13 cellular contexts compared by ENCODE assay signal in genomic region chr15:64985382-64986033, GRCh38. TPM values are rescaled to one million over a fixed set of nuclear protein-coding genes. Genes with fewer than 3 reads are reported as not detected.
DNase-seq lines count a peak whose midpoint lies in the region; ATAC-seq, FAIRE-seq and TF ChIP-seq lines count a peak whose summit lies in the region.
"Had no signal": no experiment of that assay in that cellular context is flagged by ENCODE, and none has a peak within 500 bp of the region (broad histone marks: within the 10 kb centered on the region; RNA-seq: fewer than 3 reads in every experiment).

No MANE protein-coding gene starts in this region.

- no peak for ATAC-seq in activated naive CD8-positive, alpha-beta T cell treated with anti-CD3 and anti-CD28 coated beads, Interleukin-2, amount 10 ng/mL, durations not matched to agents 7 days and 5 days (ENCODE audit: low read depth)
- no peak for ATAC-seq in GM21825 (IDR thresholded peaks at IDR 0.05; ENCODE audit: unreplicated experiment)

- no peaks in the 10 kb centered on the region for H3K9me3 ChIP-seq in A673 (ENCODE audit: low read depth, low read length, poor library complexity, severe bottlenecking)
- H3K9me3 ChIP-seq in MM.1S (replicated peaks; ENCODE audit: insufficient read depth, low read length), result no peaks in the 10 kb centered on the region

- H3K79me2 ChIP-seq in MM.1S (ENCODE audit: low read length), result peaks cover 42% of the 10 kb centered on the region

- peak; percentile 18 for FAIRE-seq in GM19239 (lab: Jason Lieb, UNC)
- FAIRE-seq: urothelium cell line had no signal

- H3K27me3 ChIP-seq in A673 (replicated peaks; ENCODE audit: insufficient read depth, low read depth, low read length, poor library complexity), result no peaks in the 10 kb centered on the region
- no peaks in the 10 kb centered on the region for H3K27me3 ChIP-seq in MM.1S (replicated peaks; ENCODE audit: insufficient read depth, low read length)

- H3K9me3 Mint-ChIP-seq in activated naive CD8-positive, alpha-beta T cell treated with anti-CD3 and anti-CD28 coated beads, Interleukin-2, amount 10 ng/mL, durations not matched to agents 7 days and 5 days, result no peaks in the 10 kb centered on the region

- H3K27ac Mint-ChIP-seq in activated naive CD8-positive, alpha-beta T cell treated with anti-CD3 and anti-CD28 coated beads, Interleukin-2, amount 10 ng/mL, durations not matched to agents 7 days and 5 days, result peak overlapping the region; percentile 42

- peaks cover 34% of the 10 kb centered on the region for H3K4me1 Mint-ChIP-seq in activated naive CD8-positive, alpha-beta T cell treated with anti-CD3 and anti-CD28 coated beads, Interleukin-2, amount 10 ng/mL, durations not matched to agents 7 days and 5 days

- H3K36me3 ChIP-seq in A673 (ENCODE audit: insufficient read depth, low read length, poor library complexity, severe bottlenecking) (no peaks in the 10 kb centered on the region), MM.1S (replicated peaks; ENCODE audit: insufficient read depth, low read length) (no peaks in the 10 kb centered on the region)

- BruUV-seq in A673 (replicated peaks; lab: Mats Ljungman, UMichigan), result no TSS peak

- H3K4me1 ChIP-seq in A673 (ENCODE audit: insufficient read depth, low read length, poor library complexity, severe bottlenecking) (peaks cover 24% of the 10 kb centered on the region), MM.1S (ENCODE audit: low read length) (no peaks in the 10 kb centered on the region)

- H3K9me2 ChIP-seq in MM.1S (replicated peaks; ENCODE audit: insufficient read depth, low read length), result no peaks in the 10 kb centered on the region

- H3K27ac ChIP-seq in A673 (ENCODE audit: low read depth, low read length, poor library complexity, severe bottlenecking) (peak overlapping the region; percentile 68), MM.1S (ENCODE audit: low read length) (no peak overlapping the region)

- CTCF ChIA-PET in A673 (lab: Charles Lee), result interaction anchor here (1.0 kb wide), 1 partner anchor 149 kb away, joined by 3 read pairs; no protein-coding TSS in a partner anchor

- no peak overlapping the region for H3K4me2 ChIP-seq in MM.1S (ENCODE audit: low read depth, low read length)

- H3K4me3 ChIP-seq in A673 (ENCODE audit: low read depth, low read length, poor library complexity, severe bottlenecking), result no peak overlapping the region
- H3K4me3 ChIP-seq in MM.1S (ENCODE audit: low read length), result no peak overlapping the region

- H3K27me3 Mint-ChIP-seq in activated naive CD8-positive, alpha-beta T cell treated with anti-CD3 and anti-CD28 coated beads, Interleukin-2, amount 10 ng/mL, durations not matched to agents 7 days and 5 days, result no peaks in the 10 kb centered on the region

- TF ChIP-seq CTCF in A673 (conservative IDR thresholded peaks at IDR 0.05; ENCODE audit: low read depth, low read length) (no peak), MM.1S (IDR thresholded peaks at IDR 0.05; ENCODE audit: low read length) (no peak)

- H3K9ac ChIP-seq in MM.1S (ENCODE audit: low read length), result no peak overlapping the region

- intact Hi-C loops in A673 (cut with micrococcal nuclease; ENCODE audit: unreplicated experiment), result no loop called here

- DNase-seq in A673 (ENCODE audit: low spot score), result peak; percentile 34
- DNase-seq in GM19239 (ENCODE audit: insufficient read length, low spot score), result no peak
- DNase-seq in activated naive CD8-positive, alpha-beta T cell treated with anti-CD3 and anti-CD28 coated beads, Interleukin-2, amount 10 ng/mL, durations not matched to agents 7 days and 5 days, result no peak
- DNase-seq in lung microvascular endothelial cell (ENCODE audit: low read depth in 2 of 2), result peak; percentile 17 to 60
- no peak for DNase-seq in MM.1S
- no peak for DNase-seq in T-helper 1 cell
- no peak for DNase-seq in activated effector memory CD4-positive, alpha-beta T cell treated with anti-CD3 and anti-CD28 coated beads, Interleukin-2, amount 50 U/mL, for 16 hours
- DNase-seq: NCI-H1105 treated with DMSO at 0.1 percent for 48 hours, T1000 had no signal

- peaks cover 7% of the 10 kb centered on the region; the same call in 1 of the 2 replicates for H3F3A ChIP-seq in MM.1S (ENCODE audit: insufficient read depth, low read length)

- peaks cover 10% of the 10 kb centered on the region for H3K36me3 Mint-ChIP-seq in activated naive CD8-positive, alpha-beta T cell treated with anti-CD3 and anti-CD28 coated beads, Interleukin-2, amount 10 ng/mL, durations not matched to agents 7 days and 5 days

- no peak overlapping the region for H2AFZ ChIP-seq in MM.1S (ENCODE audit: low read length)

- H4K20me1 ChIP-seq in MM.1S (ENCODE audit: insufficient read depth, low read length), result no peaks in the 10 kb centered on the region

- POLR2A ChIA-PET in A673 (lab: Charles Lee; ENCODE audit: low non-redundant PET), result interaction anchor here (0.5 kb wide), 1 partner anchor 900 kb away, joined by 5 read pairs; no protein-coding TSS in a partner anchor
- POLR2A ChIA-PET in activated naive CD8-positive, alpha-beta T cell treated with anti-CD3 and anti-CD28 coated beads, Interleukin-2, amount 10 ng/mL, durations not matched to agents 7 days and 5 days (lab: Charles Lee), result interaction anchor here (0.7 to 1.1 kb wide), 2 partner anchors 109 to 310 kb away, joined by 3 to 6 read pairs; no protein-coding TSS in a partner anchor

- no peak overlapping the region for H3K4me3 Mint-ChIP-seq in activated naive CD8-positive, alpha-beta T cell treated with anti-CD3 and anti-CD28 coated beads, Interleukin-2, amount 10 ng/mL, durations not matched to agents 7 days and 5 days

RNA-seq across cellular contexts. Expression of gene SPG21, which starts 4.2 kb away (rescaled TPM):
- total RNA-seq in A673 (2021), result 85.7 and 89.1 TPM in 2 replicates
- total RNA-seq in activated naive CD8-positive, alpha-beta T cell treated with anti-CD3 and anti-CD28 coated beads, Interleukin-2, amount 10 ng/mL, durations not matched to agents 7 days and 5 days, result 10 to 100 TPM; 55.1 to 57.0 TPM
- 51.6 and 69.6 TPM in 2 replicates for total RNA-seq in lung microvascular endothelial cell

RNA-seq across cellular contexts. Expression of gene MTFMT, which starts 43.9 kb away (rescaled TPM):
- total RNA-seq in A673 (2021) (26.2 and 32.1 TPM in 2 replicates), lung microvascular endothelial cell (9.6 and 13.9 TPM in 2 replicates)
- 10 to 100 TPM; 19.8 to 21.3 TPM for total RNA-seq in activated naive CD8-positive, alpha-beta T cell treated with anti-CD3 and anti-CD28 coated beads, Interleukin-2, amount 10 ng/mL, durations not matched to agents 7 days and 5 days

RNA-seq across cellular contexts. Expression of gene SLC51B, which starts 59.7 kb away (rescaled TPM):
- not detected in 2 replicates for total RNA-seq in A673 (2021)
- total RNA-seq in activated naive CD8-positive, alpha-beta T cell treated with anti-CD3 and anti-CD28 coated beads, Interleukin-2, amount 10 ng/mL, durations not matched to agents 7 days and 5 days, result not detected
- total RNA-seq in lung microvascular endothelial cell, result not detected in 2 replicates
- total RNA-seq: dermis microvascular lymphatic vessel endothelial cell, pulmonary artery endothelial cell had no signal

Comparison
In these comparisons a context has a peak if more than half of its experiments do, and no peak if none do; other contexts are left out.
1. DNase-seq: peak in A673 (single experiment) and lung microvascular endothelial cell (2 of 2); none in GM19239 (single experiment), activated naive CD8-positive, alpha-beta T cell treated with anti-CD3 and anti-CD28 coated beads, Interleukin-2, amount 10 ng/mL, durations not matched to agents 7 days and 5 days (single experiment), MM.1S (single experiment), T-helper 1 cell (0 of 5) and activated effector memory CD4-positive, alpha-beta T cell treated with anti-CD3 and anti-CD28 coated beads, Interleukin-2, amount 50 U/mL, for 16 hours (single experiment).